Comparison of ENCODE assay signal across 8 cellular contexts in the genomic region with DNA sequence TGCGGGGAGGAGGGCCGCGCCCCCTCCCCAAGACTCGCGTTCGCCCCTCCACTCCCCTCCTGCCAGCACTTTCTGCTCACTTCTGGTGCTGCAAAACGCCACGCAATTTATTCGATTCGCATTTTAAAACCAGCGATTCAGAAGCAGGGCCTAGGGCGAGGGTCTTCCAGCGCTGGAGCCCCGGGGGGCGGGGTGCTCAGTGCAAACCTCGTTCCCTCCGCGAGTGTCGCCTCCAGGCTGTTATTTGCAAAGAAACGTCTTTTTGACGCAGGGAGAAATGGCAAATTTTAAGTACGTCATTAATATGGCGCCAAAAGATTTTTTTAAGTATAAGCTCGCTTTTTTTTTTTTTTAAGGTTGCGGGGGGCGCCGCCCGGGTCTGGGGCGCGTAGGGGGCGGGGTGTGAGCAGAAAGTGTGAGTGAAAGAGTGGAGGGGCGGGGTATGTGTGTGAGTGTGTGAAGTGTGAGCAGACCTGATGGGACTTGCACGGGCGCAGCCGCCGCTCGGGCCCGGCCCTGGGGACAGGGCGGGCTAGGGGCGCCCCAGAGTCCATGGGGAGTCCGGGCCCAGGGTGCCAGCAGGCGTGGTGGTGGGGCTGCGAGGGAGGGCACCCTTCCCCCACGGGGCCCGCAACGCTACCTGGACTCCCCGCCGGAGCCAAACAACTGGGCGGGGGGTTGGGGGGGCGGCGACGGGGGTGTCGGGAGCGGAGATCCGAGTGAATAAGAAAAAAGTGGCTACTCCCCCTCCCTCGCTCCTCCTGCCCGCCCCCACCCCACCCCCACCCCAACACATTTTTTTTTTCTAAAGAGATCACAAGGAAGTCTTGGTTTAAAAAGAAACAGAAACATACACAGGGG. TPM values are rescaled to one million over a fixed set of nuclear protein-coding genes. Genes with fewer than 3 reads are reported as not detected.
DNase-seq lines count a peak whose midpoint lies in the region; ATAC-seq and TF ChIP-seq lines count a peak whose summit lies in the region.

A gene (plus strand): TSS at position 845 of the 861 bp plus-strand sequence. CDS start 10,188 bp downstream, outside the sequence.

- H3K27ac Mint-ChIP-seq in activated CD4-positive, alpha-beta T cell treated with anti-CD3 and anti-CD28 coated beads, Interleukin-2, amount 10 ng/mL, durations not matched to agents 24 days and 14 days = peak within 1 kb of the TSS; percentile 98

- H3K4me3 Mint-ChIP-seq in activated CD4-positive, alpha-beta T cell treated with anti-CD3 and anti-CD28 coated beads, Interleukin-2, amount 10 ng/mL, durations not matched to agents 24 days and 14 days = peak within 1 kb of the TSS; percentile 89

- H3K27ac ChIP-seq in cingulate gyrus (ENCODE audit: low read depth, low read length) = peak within 1 kb of the TSS; percentile 97

- CTCF ChIA-PET in HEK293T (lab: Yijun Ruan, JAX) = interaction anchor here (0.6 to 1.5 kb wide), 2 partner anchors 14 to 153 kb away, joined by 3 to 4 read pairs; no protein-coding TSS in a partner anchor

- H3K27me3 Mint-ChIP-seq in activated CD4-positive, alpha-beta T cell treated with anti-CD3 and anti-CD28 coated beads, Interleukin-2, amount 10 ng/mL, durations not matched to agents 24 days and 14 days = peaks cover 12% of the 10 kb centered on the region

- H3K36me3 Mint-ChIP-seq in activated CD4-positive, alpha-beta T cell treated with anti-CD3 and anti-CD28 coated beads, Interleukin-2, amount 10 ng/mL, durations not matched to agents 24 days and 14 days (ENCODE audit: low read depth) = peaks cover 2% of the 10 kb centered on the region

- POLR2A ChIA-PET in HEK293T (lab: Yijun Ruan, JAX) = interaction anchor here (1.1 to 4.8 kb wide), 5 partner anchors 10 to 153 kb away, joined by 3 to 23 read pairs (median 8); a partner anchor contains a TSS

- peak; percentile 77 for DNase-seq in GDM1 (lab: John Stamatoyannopoulos, UW)
- no peak for DNase-seq in HEK293T (ENCODE audit: extremely low spot score)
- peak; percentile 71 for DNase-seq in NCI-H2196 treated with DMSO at 0.1 percent for 48 hours (lab: John Stamatoyannopoulos, UW; ENCODE audit: unreplicated experiment)
- peak; percentile 92 for DNase-seq in activated CD4-positive, alpha-beta T cell treated with anti-CD3 and anti-CD28 coated beads, Interleukin-2, amount 10 ng/mL, durations not matched to agents 24 days and 14 days
- peak; percentile 80 to 82 for DNase-seq in left colon
- DNase-seq in stimulated activated CD4-positive, alpha-beta T cell treated with anti-CD3 and anti-CD28 coated beads, Interleukin-1b, Interleukin-23, amount 100 ng/mL, for 4 hours (ENCODE audit: low read depth in 2 of 2) = peak; percentile 61 to 63

- intact Hi-C loops in activated CD4-positive, alpha-beta T cell treated with anti-CD3 and anti-CD28 coated beads, Interleukin-2, amount 10 ng/mL, durations not matched to agents 24 days and 14 days (cut with micrococcal nuclease) = loop anchor here (1.0 to 10.0 kb wide), 8 partner anchors 14 to 520 kb away; a partner anchor contains a TSS
- intact Hi-C loops in left colon (cut with DNase I, micrococcal nuclease) = loop anchor here in 1 of 2 donors (5.0 to 10.0 kb wide), 3 partner anchors 57 to 110 kb away; a partner anchor contains a TSS

- H3K4me1 Mint-ChIP-seq in activated CD4-positive, alpha-beta T cell treated with anti-CD3 and anti-CD28 coated beads, Interleukin-2, amount 10 ng/mL, durations not matched to agents 24 days and 14 days = peaks cover 19% of the 10 kb centered on the region

- ATAC-seq in left colon (peak; percentile 59), GM18873 (IDR thresholded peaks at IDR 0.05; ENCODE audit: low FRiP score, unreplicated experiment) (no peak)

- no peaks in the 10 kb centered on the region for H3K9me3 Mint-ChIP-seq in activated CD4-positive, alpha-beta T cell treated with anti-CD3 and anti-CD28 coated beads, Interleukin-2, amount 10 ng/mL, durations not matched to agents 24 days and 14 days

TF ChIP-seq in HEK293T, 16 proteins besides CTCF, POLR2A, EP300 and RAD21:
- TF ChIP-seq FOXM1 (IDR thresholded peaks at IDR 0.05; ENCODE audit: borderline replicate concordance) (no peak), SP1 (IDR thresholded peaks at IDR 0.05) (no peak), CTBP1 (IDR thresholded peaks at IDR 0.05; ENCODE audit: borderline replicate concordance) (no peak), ZNF384 (IDR thresholded peaks at IDR 0.05) (no peak; the same call in 1 of the 2 replicates), L3MBTL2 (conservative IDR thresholded peaks at IDR 0.05) (peak; percentile 17; the same call in 1 of the 2 replicates)

RNA-seq across cellular contexts. Expression of the gene that starts here (rescaled TPM):
- total RNA-seq in activated CD4-positive, alpha-beta T cell treated with anti-CD3 and anti-CD28 coated beads, Interleukin-2, amount 10 ng/mL, durations not matched to agents 24 days and 14 days = 72.5 and 81.3 TPM in 2 replicates
- 10 to 100 TPM; 27.1 to 38.9 TPM for total RNA-seq in left colon
